1 cellular context compared by ENCODE assay signal in the genomic region with DNA sequence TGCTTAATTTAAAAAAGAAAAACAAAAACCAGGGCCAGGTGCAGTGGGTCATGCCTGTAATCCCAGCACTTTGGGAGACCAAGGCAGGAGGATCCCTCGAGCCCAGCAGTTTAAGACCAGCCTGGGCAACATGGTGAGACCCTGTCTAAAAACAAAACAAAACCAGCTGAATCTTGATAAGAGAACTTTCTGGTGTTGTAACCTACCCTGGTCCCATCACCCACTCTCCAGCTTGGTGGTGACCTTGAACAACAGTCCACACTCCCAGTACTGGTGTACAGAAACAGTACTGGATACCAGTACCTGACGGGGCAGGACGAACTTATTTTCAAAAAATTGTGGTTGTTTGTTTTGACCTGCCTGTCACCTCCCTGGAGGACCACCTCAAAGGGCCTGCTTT.
TF ChIP-seq lines count a peak whose summit lies in the region.

No MANE protein-coding gene starts in this region.

TF ChIP-seq in HepG2, 621 proteins besides CTCF, POLR2A, EP300 and RAD21:
- TF ChIP-seq SOX6 (IDR thresholded peaks at IDR 0.05) (no peak), SOX6 (CRISPR knock-in tag; IDR thresholded peaks at IDR 0.05) (peak; percentile 51; the same call in 1 of the 2 replicates), ZNF121 (CRISPR knock-in tag; IDR thresholded peaks at IDR 0.05) (peak; percentile 85), HNF4A (CRISPR knock-in tag; IDR thresholded peaks at IDR 0.05) (peak; percentile 52), RBAK (CRISPR knock-in tag; IDR thresholded peaks at IDR 0.05) (no peak), LCORL (IDR thresholded peaks at IDR 0.05) (no peak), LCORL (CRISPR knock-in tag; IDR thresholded peaks at IDR 0.05) (peak; percentile 38; the same call in 1 of the 2 replicates), ZNF607 (CRISPR knock-in tag; IDR thresholded peaks at IDR 0.05; ENCODE audit: borderline replicate concordance) (no peak), FOXA3 (CRISPR knock-in tag; IDR thresholded peaks at IDR 0.05) (0 out of 2 replicates have a peak, but pooled peaks have one; percentile 12), ZSCAN21 (CRISPR knock-in tag; IDR thresholded peaks at IDR 0.05; ENCODE audit: borderline replicate concordance) (peak; percentile 80), GATAD2A (CRISPR knock-in tag; IDR thresholded peaks at IDR 0.05) (peak; percentile 50; the same call in 1 of the 2 replicates), SOX13 (IDR thresholded peaks at IDR 0.05) (no peak), SOX13 (CRISPR knock-in tag; conservative IDR thresholded peaks at IDR 0.05 in 1 of 2, IDR thresholded peaks at IDR 0.05 in 1 of 2) (peak in 1 of 2 experiments; percentile 22; a peak in 1 of 4 replicates), CEBPB (IDR thresholded peaks at IDR 0.05; ENCODE audit: borderline replicate concordance, low read depth, low read length) (peak; percentile 25; the same call in 1 of the 2 replicates), ZNF644 (CRISPR knock-in tag; IDR thresholded peaks at IDR 0.05; ENCODE audit: low read depth) (0 out of 2 replicates have a peak, but pooled peaks have one; percentile 19), RBM22 (optimal IDR thresholded peaks at IDR 0.05; ENCODE audit: low read length) (peak; percentile 41), ZNF766 (CRISPR knock-in tag; IDR thresholded peaks at IDR 0.05; ENCODE audit: borderline replicate concordance) (no peak), ZFP62 (CRISPR knock-in tag; IDR thresholded peaks at IDR 0.05) (no peak), NPAS2 (CRISPR knock-in tag; IDR thresholded peaks at IDR 0.05; ENCODE audit: borderline replicate concordance) (no peak), ZMYM4 (CRISPR knock-in tag; IDR thresholded peaks at IDR 0.05) (0 out of 2 replicates have a peak, but pooled peaks have one; percentile 39), KAT8 (CRISPR knock-in tag; IDR thresholded peaks at IDR 0.05) (0 out of 2 replicates have a peak, but pooled peaks have one; percentile 22), HDAC2 (CRISPR knock-in tag; IDR thresholded peaks at IDR 0.05) (peak; percentile 32; the same call in 1 of the 2 replicates), HNF4G (IDR thresholded peaks at IDR 0.05; ENCODE audit: borderline replicate concordance, low read depth, low read length) (0 out of 2 replicates have a peak, but pooled peaks have one; percentile 14), HNF4G (CRISPR knock-in tag; IDR thresholded peaks at IDR 0.05; ENCODE audit: borderline replicate concordance, low read depth) (no peak), FOXO1 (CRISPR knock-in tag; IDR thresholded peaks at IDR 0.05) (0 out of 2 replicates have a peak, but pooled peaks have one; percentile 20)
- TF ChIP-seq, protein P1, sequence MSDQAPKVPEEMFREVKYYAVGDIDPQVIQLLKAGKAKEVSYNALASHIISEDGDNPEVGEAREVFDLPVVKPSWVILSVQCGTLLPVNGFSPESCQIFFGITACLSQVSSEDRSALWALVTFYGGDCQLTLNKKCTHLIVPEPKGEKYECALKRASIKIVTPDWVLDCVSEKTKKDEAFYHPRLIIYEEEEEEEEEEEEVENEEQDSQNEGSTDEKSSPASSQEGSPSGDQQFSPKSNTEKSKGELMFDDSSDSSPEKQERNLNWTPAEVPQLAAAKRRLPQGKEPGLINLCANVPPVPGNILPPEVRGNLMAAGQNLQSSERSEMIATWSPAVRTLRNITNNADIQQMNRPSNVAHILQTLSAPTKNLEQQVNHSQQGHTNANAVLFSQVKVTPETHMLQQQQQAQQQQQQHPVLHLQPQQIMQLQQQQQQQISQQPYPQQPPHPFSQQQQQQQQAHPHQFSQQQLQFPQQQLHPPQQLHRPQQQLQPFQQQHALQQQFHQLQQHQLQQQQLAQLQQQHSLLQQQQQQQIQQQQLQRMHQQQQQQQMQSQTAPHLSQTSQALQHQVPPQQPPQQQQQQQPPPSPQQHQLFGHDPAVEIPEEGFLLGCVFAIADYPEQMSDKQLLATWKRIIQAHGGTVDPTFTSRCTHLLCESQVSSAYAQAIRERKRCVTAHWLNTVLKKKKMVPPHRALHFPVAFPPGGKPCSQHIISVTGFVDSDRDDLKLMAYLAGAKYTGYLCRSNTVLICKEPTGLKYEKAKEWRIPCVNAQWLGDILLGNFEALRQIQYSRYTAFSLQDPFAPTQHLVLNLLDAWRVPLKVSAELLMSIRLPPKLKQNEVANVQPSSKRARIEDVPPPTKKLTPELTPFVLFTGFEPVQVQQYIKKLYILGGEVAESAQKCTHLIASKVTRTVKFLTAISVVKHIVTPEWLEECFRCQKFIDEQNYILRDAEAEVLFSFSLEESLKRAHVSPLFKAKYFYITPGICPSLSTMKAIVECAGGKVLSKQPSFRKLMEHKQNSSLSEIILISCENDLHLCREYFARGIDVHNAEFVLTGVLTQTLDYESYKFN (CRISPR knock-in tag; conservative IDR thresholded peaks at IDR 0.05): peak; percentile 53
- TF ChIP-seq, protein P2, sequence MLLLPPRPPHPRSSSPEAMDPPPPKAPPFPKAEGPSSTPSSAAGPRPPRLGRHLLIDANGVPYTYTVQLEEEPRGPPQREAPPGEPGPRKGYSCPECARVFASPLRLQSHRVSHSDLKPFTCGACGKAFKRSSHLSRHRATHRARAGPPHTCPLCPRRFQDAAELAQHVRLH (CRISPR knock-in tag; IDR thresholded peaks at IDR 0.05; ENCODE audit: borderline replicate concordance, low read depth): no peak
- TF ChIP-seq, protein P3, sequence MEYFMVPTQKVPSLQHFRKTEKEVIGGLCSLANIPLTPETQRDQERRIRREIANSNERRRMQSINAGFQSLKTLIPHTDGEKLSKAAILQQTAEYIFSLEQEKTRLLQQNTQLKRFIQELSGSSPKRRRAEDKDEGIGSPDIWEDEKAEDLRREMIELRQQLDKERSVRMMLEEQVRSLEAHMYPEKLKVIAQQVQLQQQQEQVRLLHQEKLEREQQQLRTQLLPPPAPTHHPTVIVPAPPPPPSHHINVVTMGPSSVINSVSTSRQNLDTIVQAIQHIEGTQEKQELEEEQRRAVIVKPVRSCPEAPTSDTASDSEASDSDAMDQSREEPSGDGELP (IDR thresholded peaks at IDR 0.05; ENCODE audit: borderline replicate concordance, low read depth): peak; percentile 79
- TF ChIP-seq, protein P4, sequence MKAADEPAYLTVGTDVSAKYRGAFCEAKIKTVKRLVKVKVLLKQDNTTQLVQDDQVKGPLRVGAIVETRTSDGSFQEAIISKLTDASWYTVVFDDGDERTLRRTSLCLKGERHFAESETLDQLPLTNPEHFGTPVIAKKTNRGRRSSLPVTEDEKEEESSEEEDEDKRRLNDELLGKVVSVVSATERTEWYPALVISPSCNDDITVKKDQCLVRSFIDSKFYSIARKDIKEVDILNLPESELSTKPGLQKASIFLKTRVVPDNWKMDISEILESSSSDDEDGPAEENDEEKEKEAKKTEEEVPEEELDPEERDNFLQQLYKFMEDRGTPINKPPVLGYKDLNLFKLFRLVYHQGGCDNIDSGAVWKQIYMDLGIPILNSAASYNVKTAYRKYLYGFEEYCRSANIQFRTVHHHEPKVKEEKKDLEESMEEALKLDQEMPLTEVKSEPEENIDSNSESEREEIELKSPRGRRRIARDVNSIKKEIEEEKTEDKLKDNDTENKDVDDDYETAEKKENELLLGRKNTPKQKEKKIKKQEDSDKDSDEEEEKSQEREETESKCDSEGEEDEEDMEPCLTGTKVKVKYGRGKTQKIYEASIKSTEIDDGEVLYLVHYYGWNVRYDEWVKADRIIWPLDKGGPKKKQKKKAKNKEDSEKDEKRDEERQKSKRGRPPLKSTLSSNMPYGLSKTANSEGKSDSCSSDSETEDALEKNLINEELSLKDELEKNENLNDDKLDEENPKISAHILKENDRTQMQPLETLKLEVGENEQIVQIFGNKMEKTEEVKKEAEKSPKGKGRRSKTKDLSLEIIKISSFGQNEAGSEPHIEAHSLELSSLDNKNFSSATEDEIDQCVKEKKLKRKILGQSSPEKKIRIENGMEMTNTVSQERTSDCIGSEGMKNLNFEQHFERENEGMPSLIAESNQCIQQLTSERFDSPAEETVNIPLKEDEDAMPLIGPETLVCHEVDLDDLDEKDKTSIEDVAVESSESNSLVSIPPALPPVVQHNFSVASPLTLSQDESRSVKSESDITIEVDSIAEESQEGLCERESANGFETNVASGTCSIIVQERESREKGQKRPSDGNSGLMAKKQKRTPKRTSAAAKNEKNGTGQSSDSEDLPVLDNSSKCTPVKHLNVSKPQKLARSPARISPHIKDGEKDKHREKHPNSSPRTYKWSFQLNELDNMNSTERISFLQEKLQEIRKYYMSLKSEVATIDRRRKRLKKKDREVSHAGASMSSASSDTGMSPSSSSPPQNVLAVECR (CRISPR knock-in tag; IDR thresholded peaks at IDR 0.05; ENCODE audit: borderline replicate concordance): peak; percentile 20; the same call in 1 of the 2 replicates
- TF ChIP-seq, protein P5, sequence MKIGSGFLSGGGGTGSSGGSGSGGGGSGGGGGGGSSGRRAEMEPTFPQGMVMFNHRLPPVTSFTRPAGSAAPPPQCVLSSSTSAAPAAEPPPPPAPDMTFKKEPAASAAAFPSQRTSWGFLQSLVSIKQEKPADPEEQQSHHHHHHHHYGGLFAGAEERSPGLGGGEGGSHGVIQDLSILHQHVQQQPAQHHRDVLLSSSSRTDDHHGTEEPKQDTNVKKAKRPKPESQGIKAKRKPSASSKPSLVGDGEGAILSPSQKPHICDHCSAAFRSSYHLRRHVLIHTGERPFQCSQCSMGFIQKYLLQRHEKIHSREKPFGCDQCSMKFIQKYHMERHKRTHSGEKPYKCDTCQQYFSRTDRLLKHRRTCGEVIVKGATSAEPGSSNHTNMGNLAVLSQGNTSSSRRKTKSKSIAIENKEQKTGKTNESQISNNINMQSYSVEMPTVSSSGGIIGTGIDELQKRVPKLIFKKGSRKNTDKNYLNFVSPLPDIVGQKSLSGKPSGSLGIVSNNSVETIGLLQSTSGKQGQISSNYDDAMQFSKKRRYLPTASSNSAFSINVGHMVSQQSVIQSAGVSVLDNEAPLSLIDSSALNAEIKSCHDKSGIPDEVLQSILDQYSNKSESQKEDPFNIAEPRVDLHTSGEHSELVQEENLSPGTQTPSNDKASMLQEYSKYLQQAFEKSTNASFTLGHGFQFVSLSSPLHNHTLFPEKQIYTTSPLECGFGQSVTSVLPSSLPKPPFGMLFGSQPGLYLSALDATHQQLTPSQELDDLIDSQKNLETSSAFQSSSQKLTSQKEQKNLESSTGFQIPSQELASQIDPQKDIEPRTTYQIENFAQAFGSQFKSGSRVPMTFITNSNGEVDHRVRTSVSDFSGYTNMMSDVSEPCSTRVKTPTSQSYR (CRISPR knock-in tag; IDR thresholded peaks at IDR 0.05; ENCODE audit: borderline replicate concordance): peak; percentile 46; the same call in 1 of the 2 replicates
- TF ChIP-seq, protein P6, sequence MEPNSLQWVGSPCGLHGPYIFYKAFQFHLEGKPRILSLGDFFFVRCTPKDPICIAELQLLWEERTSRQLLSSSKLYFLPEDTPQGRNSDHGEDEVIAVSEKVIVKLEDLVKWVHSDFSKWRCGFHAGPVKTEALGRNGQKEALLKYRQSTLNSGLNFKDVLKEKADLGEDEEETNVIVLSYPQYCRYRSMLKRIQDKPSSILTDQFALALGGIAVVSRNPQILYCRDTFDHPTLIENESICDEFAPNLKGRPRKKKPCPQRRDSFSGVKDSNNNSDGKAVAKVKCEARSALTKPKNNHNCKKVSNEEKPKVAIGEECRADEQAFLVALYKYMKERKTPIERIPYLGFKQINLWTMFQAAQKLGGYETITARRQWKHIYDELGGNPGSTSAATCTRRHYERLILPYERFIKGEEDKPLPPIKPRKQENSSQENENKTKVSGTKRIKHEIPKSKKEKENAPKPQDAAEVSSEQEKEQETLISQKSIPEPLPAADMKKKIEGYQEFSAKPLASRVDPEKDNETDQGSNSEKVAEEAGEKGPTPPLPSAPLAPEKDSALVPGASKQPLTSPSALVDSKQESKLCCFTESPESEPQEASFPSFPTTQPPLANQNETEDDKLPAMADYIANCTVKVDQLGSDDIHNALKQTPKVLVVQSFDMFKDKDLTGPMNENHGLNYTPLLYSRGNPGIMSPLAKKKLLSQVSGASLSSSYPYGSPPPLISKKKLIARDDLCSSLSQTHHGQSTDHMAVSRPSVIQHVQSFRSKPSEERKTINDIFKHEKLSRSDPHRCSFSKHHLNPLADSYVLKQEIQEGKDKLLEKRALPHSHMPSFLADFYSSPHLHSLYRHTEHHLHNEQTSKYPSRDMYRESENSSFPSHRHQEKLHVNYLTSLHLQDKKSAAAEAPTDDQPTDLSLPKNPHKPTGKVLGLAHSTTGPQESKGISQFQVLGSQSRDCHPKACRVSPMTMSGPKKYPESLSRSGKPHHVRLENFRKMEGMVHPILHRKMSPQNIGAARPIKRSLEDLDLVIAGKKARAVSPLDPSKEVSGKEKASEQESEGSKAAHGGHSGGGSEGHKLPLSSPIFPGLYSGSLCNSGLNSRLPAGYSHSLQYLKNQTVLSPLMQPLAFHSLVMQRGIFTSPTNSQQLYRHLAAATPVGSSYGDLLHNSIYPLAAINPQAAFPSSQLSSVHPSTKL (CRISPR knock-in tag; IDR thresholded peaks at IDR 0.05): 0 out of 2 replicates have a peak, but pooled peaks have one; percentile 17
